In the genomic region with DNA sequence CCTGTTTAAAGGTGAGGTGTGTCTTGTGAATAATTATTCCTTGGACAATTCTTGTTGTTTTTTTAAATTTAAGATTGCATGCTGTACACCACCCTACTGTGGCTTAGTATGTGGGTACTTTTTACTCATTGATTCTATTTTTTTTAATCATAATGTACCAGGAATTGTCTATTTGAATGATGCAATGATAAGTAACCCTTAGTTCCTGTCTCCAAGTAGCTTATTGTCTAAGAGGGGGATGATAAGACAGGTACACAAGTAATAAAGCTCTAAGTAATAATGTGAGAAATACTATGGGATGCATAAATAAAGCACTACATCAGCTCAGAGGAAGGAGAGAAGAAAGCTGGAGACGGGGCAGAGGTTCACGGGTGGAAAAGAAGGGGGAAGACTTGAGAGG, we compare ENCODE assay signal across 23 cellular contexts.
DNase-seq lines count a peak whose midpoint lies in the region; ATAC-seq and TF ChIP-seq lines count a peak whose summit lies in the region.
"Had no signal": no experiment of that assay in that cellular context is flagged by ENCODE, and none has a peak within 500 bp of the region (broad histone marks: within the 10 kb centered on the region; RNA-seq: fewer than 3 reads in every experiment).

No MANE protein-coding gene starts in this region.

- no peaks in the 10 kb centered on the region for H3K27me3 Mint-ChIP-seq in activated T-cell treated with anti-CD3 and anti-CD28 coated beads, Interleukin-2, amount 50 U/mL, for 72 hours (ENCODE audit: low read depth)
- peaks cover 2 to 4% of the 10 kb centered on the region in 2 donors for H3K27me3 Mint-ChIP-seq in T-cell
- H3K27me3 Mint-ChIP-seq: B cell had no signal

- H3K36me3 ChIP-seq in DOHH2 (ENCODE audit: control insufficient read depth, low read length) (peaks cover 26% of the 10 kb centered on the region), OCI-LY7 (ENCODE audit: insufficient read depth, low read length) (peaks cover 9% of the 10 kb centered on the region; the same call in 1 of the 2 replicates)
- H3K36me3 ChIP-seq: BLaER1 had no signal

- H3K4me1 Mint-ChIP-seq in activated T-cell treated with anti-CD3 and anti-CD28 coated beads, Interleukin-2, amount 50 U/mL, for 72 hours (ENCODE audit: low read depth) = no peaks in the 10 kb centered on the region
- H3K4me1 Mint-ChIP-seq in T-cell = no peaks in the 10 kb centered on the region
- H3K4me1 Mint-ChIP-seq: B cell; CD4-positive, CD25-positive, alpha-beta regulatory T cell had no signal

- TF ChIP-seq CTCF in DOHH2 (IDR thresholded peaks at IDR 0.05; ENCODE audit: low read depth, low read length, poor library complexity, severe bottlenecking) (no peak), OCI-LY7 (conservative IDR thresholded peaks at IDR 0.05; ENCODE audit: low read length) (no peak)

- H3K27me3 ChIP-seq in DOHH2 (ENCODE audit: control insufficient read depth, low read length) = no peaks in the 10 kb centered on the region
- H3K27me3 ChIP-seq: BLaER1 had no signal

- POLR2A ChIA-PET in OCI-LY7 (lab: Charles Lee) (interaction anchor here (0.6 to 2.1 kb wide), 5 partner anchors 10 to 378 kb away, joined by 3 to 8 read pairs (median 5); no protein-coding TSS in a partner anchor), T-cell (lab: Charles Lee) (no interaction called here), HEK293T (lab: Yijun Ruan, JAX) (no interaction called here)

- H3F3A ChIP-seq in DOHH2 (ENCODE audit: control insufficient read depth, insufficient read depth) = peaks cover 10% of the 10 kb centered on the region

- no TSS peak for BruUV-seq in OCI-LY7 (replicated peaks; lab: Mats Ljungman, UMichigan)

- peaks cover 2% of the 10 kb centered on the region in 2 donors for H3K9me3 Mint-ChIP-seq in activated T-cell treated with anti-CD3 and anti-CD28 coated beads, Interleukin-2, amount 50 U/mL, for 72 hours
- peaks cover 0 to 4% (median 0%) of the 10 kb centered on the region in 3 donors for H3K9me3 Mint-ChIP-seq in T-cell
- H3K9me3 Mint-ChIP-seq: CD8-positive, alpha-beta T cell; HFFc6 had no signal

- H3K4me1 ChIP-seq in DOHH2 (ENCODE audit: control insufficient read depth, low read length) = peaks cover 72% of the 10 kb centered on the region
- peaks cover 28% of the 10 kb centered on the region for H3K4me1 ChIP-seq in OCI-LY7 (ENCODE audit: insufficient read depth, low read length, poor library complexity, severe bottlenecking)
- H3K4me1 ChIP-seq: BLaER1, Caco-2 had no signal

- H3K4me3 Mint-ChIP-seq in activated T-cell treated with anti-CD3 and anti-CD28 coated beads, Interleukin-2, amount 50 U/mL, for 72 hours = no peak overlapping the region
- no peak overlapping the region for H3K4me3 Mint-ChIP-seq in T-cell
- H3K4me3 Mint-ChIP-seq: B cell; CD4-positive, CD25-positive, alpha-beta regulatory T cell; CD8-positive, alpha-beta T cell; GM23338; H9; HFFc6 had no signal

- H3K4me2 ChIP-seq in DOHH2 (ENCODE audit: low read length) = peak overlapping the region; percentile 0; the same call in 1 of the 2 replicates
- no peak overlapping the region for H3K4me2 ChIP-seq in OCI-LY7 (ENCODE audit: low read length)
- H3K4me2 ChIP-seq: BLaER1, GM23338 had no signal

- CTCF ChIA-PET in OCI-LY7 (lab: Charles Lee; ENCODE audit: unreplicated experiment) = no interaction called here
- CTCF ChIA-PET in T-cell (lab: Charles Lee) = no interaction called here
- CTCF ChIA-PET in HEK293T (lab: Yijun Ruan, JAX) = no interaction called here

- H3K4me3 ChIP-seq in DOHH2 (ENCODE audit: low read length) (no peak overlapping the region), OCI-LY7 (ENCODE audit: low read depth, low read length, poor library complexity, severe bottlenecking) (no peak overlapping the region)
- H3K4me3 ChIP-seq: BLaER1, GM23338 had no signal

- H3K27ac ChIP-seq in DOHH2 (ENCODE audit: low read depth, low read length) = 0 out of 2 replicates have a peak overlapping the region, but pooled peaks have one; percentile 2
- H3K27ac ChIP-seq in OCI-LY7 (ENCODE audit: low read depth, low read length, poor library complexity, severe bottlenecking) = no peak overlapping the region
- peak overlapping the region; percentile 6 for H3K27ac ChIP-seq in epithelial cell of prostate
- H3K27ac ChIP-seq: 22Rv1, BLaER1, C4-2B had no signal

- ATAC-seq in activated T-cell treated with anti-CD3 and anti-CD28 coated beads, Interleukin-2, amount 50 U/mL, for 72 hours (replicated peaks in 1 of 2) = peak; percentile 37 to 45
- ATAC-seq in T-cell (replicated peaks in 1 of 4) = no peak
- ATAC-seq: CD8-positive, alpha-beta T cell; GM23338; HCT116 had no signal

- H4K20me1 ChIP-seq in DOHH2 (ENCODE audit: control insufficient read depth, insufficient read depth, low read depth, low read length) = no peaks in the 10 kb centered on the region
- no peaks in the 10 kb centered on the region for H4K20me1 ChIP-seq in OCI-LY7 (ENCODE audit: insufficient read depth, low read length)
- H4K20me1 ChIP-seq: BLaER1 had no signal

- DNase-seq in activated T-cell treated with anti-CD3 and anti-CD28 coated beads, Interleukin-2, amount 50 U/mL, for 72 hours = no peak
- DNase-seq in activated T-cell treated with anti-CD3 and anti-CD28 coated beads, Interleukin-2, amount 50 U/mL, for 1 hour = no peak
- DNase-seq in OCI-LY7 (ENCODE audit: low spot score) (no peak), epithelial cell of prostate (ENCODE audit: low read depth, low spot score) (no peak), T-cell (no peak), posterior vena cava (ENCODE audit: low spot score) (no peak), HEK293T (ENCODE audit: extremely low spot score) (no peak)
- DNase-seq: Caco-2; CD4-positive, CD25-positive, alpha-beta regulatory T cell; CD8-positive, alpha-beta T cell; DMS153; DND-41; EL; GDM1; H9; HFFc6 had no signal

- no peaks in the 10 kb centered on the region for H3K36me3 Mint-ChIP-seq in activated T-cell treated with anti-CD3 and anti-CD28 coated beads, Interleukin-2, amount 50 U/mL, for 72 hours (ENCODE audit: insufficient read depth in 2 of 2)
- no peaks in the 10 kb centered on the region for H3K36me3 Mint-ChIP-seq in T-cell
- H3K36me3 Mint-ChIP-seq: CD4-positive, CD25-positive, alpha-beta regulatory T cell; CD8-positive, alpha-beta T cell had no signal

- H3K9me3 ChIP-seq in DOHH2 (ENCODE audit: control insufficient read depth, insufficient read depth, low read length) (peaks cover 15% of the 10 kb centered on the region), OCI-LY7 (ENCODE audit: low read length) (peaks cover 13% of the 10 kb centered on the region)
- H3K9me3 ChIP-seq: Caco-2 had no signal

- H3K9me2 ChIP-seq in DOHH2 (replicated peaks; ENCODE audit: control insufficient read depth, low read length) (no peaks in the 10 kb centered on the region), OCI-LY7 (ENCODE audit: insufficient read depth, low read length) (no peaks in the 10 kb centered on the region)

- intact Hi-C loops in OCI-LY7 (cut with micrococcal nuclease; ENCODE audit: unreplicated experiment) = no loop called here
- intact Hi-C loops in posterior vena cava (cut with DNase I) = no loop called here

- H3K79me2 ChIP-seq in DOHH2 (ENCODE audit: control insufficient read depth, low read length) = no peaks in the 10 kb centered on the region
- no peaks in the 10 kb centered on the region for H3K79me2 ChIP-seq in OCI-LY7 (ENCODE audit: insufficient read depth, low read depth, low read length)

- peak overlapping the region; percentile 29; the same call in 1 of the 2 replicates for H2AFZ ChIP-seq in OCI-LY7 (ENCODE audit: low read length)
- H2AFZ ChIP-seq: GM23338 had no signal

- H3K27ac Mint-ChIP-seq in activated T-cell treated with anti-CD3 and anti-CD28 coated beads, Interleukin-2, amount 50 U/mL, for 72 hours = no peak overlapping the region
- no peak overlapping the region for H3K27ac Mint-ChIP-seq in T-cell
- H3K27ac Mint-ChIP-seq: B cell; CD4-positive, CD25-positive, alpha-beta regulatory T cell; CD8-positive, alpha-beta T cell; H9; HFFc6 had no signal

TF ChIP-seq in HEK293T, 16 proteins besides CTCF, POLR2A, EP300 and RAD21:
- TF ChIP-seq FOXK2 (IDR thresholded peaks at IDR 0.05) (no peak), NFRKB (IDR thresholded peaks at IDR 0.05) (no peak)

Comparison
In these comparisons a context has a peak if more than half of its experiments do, and no peak if none do; other contexts are left out.
1. ATAC-seq: peak in activated T-cell treated with anti-CD3 and anti-CD28 coated beads, Interleukin-2, amount 50 U/mL, for 72 hours (2 of 2); none in T-cell (0 of 4).